Comparison of ENCODE assay signal across 11 cellular contexts in the genomic region with DNA sequence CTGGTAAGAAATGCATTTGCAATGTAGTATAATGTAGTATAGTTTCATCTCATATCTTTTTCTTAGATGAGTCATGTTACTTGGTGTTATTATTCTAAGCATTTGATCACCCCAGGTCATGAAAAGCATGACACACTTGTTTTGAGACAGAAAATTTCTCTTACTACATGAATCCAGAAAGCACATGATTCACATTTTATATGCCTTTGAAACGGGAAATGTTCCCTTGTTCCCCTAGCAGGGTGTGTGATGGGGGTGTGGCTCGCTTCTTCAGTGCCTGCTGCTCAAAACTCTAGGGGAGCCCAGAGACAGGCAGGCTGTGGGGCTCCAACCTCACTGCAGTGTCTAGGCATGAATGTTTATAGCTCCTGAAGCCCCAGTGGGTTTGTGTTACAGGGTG.
DNase-seq lines count a peak whose midpoint lies in the region; ATAC-seq lines count a peak whose summit lies in the region.
"Had no signal": no experiment of that assay in that cellular context is flagged by ENCODE, and none has a peak within 500 bp of the region (broad histone marks: within the 10 kb centered on the region; RNA-seq: fewer than 3 reads in every experiment).

No MANE protein-coding gene starts in this region.

- peaks cover 17% of the 10 kb centered on the region for H3K27me3 Mint-ChIP-seq in activated T-helper 1 cell treated with anti-CD3 and anti-CD28 coated beads, Interleukin-12 subunit alpha, Interleukin-12 subunit beta, Interleukin-2, Interleukin-4 antibody, amounts not matched to agents 30 ng/mL and 10 ng/mL and 1 ng/mL, durations not matched to agents 14 hours and 24 hours and 36 hours (ENCODE audit: insufficient read depth)

- no peak for ATAC-seq in GM19351 (IDR thresholded peaks at IDR 0.05; ENCODE audit: unreplicated experiment)
- no peak for ATAC-seq in HG02610 (IDR thresholded peaks at IDR 0.05; ENCODE audit: unreplicated experiment)
- ATAC-seq: CD8-positive, alpha-beta T cell had no signal

- peak; percentile 14 for DNase-seq in stimulated activated CD4-positive, alpha-beta T cell treated with anti-CD3 and anti-CD28 coated beads, Interleukin-4, amount 100 ng/mL, for 24 hours
- no peak for DNase-seq in stimulated activated CD4-positive, alpha-beta T cell treated with anti-CD3 and anti-CD28 coated beads, Interleukin-12 subunit alpha, Interleukin-12 subunit beta, amount 100 ng/mL, for 4 hours
- DNase-seq in activated T-cell treated with anti-CD3 and anti-CD28 coated beads, Interleukin-2, amount 50 U/mL, for 48 hours, result peak; percentile 28 to 33
- DNase-seq in fibroblast of the conjunctiva (ENCODE audit: low read depth) (peak; percentile 37), mucosa of gallbladder (ENCODE audit: low spot score) (no peak)
- DNase-seq in activated T-helper 1 cell treated with anti-CD3 and anti-CD28 coated beads, Interleukin-12 subunit alpha, Interleukin-12 subunit beta, Interleukin-2, Interleukin-4 antibody, amounts not matched to agents 30 ng/mL and 10 ng/mL and 1 ng/mL, durations not matched to agents 14 hours and 24 hours and 36 hours (ENCODE audit: low spot score), result no peak
- DNase-seq: activated CD8-positive, alpha-beta memory T cell treated with anti-CD3 and anti-CD28 coated beads for 24 hours; CD8-positive, alpha-beta T cell; stomach had no signal

- H3K36me3 Mint-ChIP-seq in activated T-helper 1 cell treated with anti-CD3 and anti-CD28 coated beads, Interleukin-12 subunit alpha, Interleukin-12 subunit beta, Interleukin-2, Interleukin-4 antibody, amounts not matched to agents 30 ng/mL and 10 ng/mL and 1 ng/mL, durations not matched to agents 14 hours and 24 hours and 36 hours (ENCODE audit: low read depth), result no peaks in the 10 kb centered on the region
- H3K36me3 Mint-ChIP-seq: CD8-positive, alpha-beta T cell had no signal

- H3K9me3 Mint-ChIP-seq in activated T-helper 1 cell treated with anti-CD3 and anti-CD28 coated beads, Interleukin-12 subunit alpha, Interleukin-12 subunit beta, Interleukin-2, Interleukin-4 antibody, amounts not matched to agents 30 ng/mL and 10 ng/mL and 1 ng/mL, durations not matched to agents 14 hours and 24 hours and 36 hours, result no peaks in the 10 kb centered on the region
- H3K9me3 Mint-ChIP-seq: CD8-positive, alpha-beta T cell had no signal

- intact Hi-C loops in activated T-helper 1 cell treated with anti-CD3 and anti-CD28 coated beads, Interleukin-12 subunit alpha, Interleukin-12 subunit beta, Interleukin-2, Interleukin-4 antibody, amounts not matched to agents 30 ng/mL and 10 ng/mL and 1 ng/mL, durations not matched to agents 14 hours and 24 hours and 36 hours (cut with micrococcal nuclease), result loop anchor here (2.0 to 10.0 kb wide), 5 partner anchors 64 to 1402 kb away; no protein-coding TSS in a partner anchor

- no peak overlapping the region for H3K4me3 Mint-ChIP-seq in activated T-helper 1 cell treated with anti-CD3 and anti-CD28 coated beads, Interleukin-12 subunit alpha, Interleukin-12 subunit beta, Interleukin-2, Interleukin-4 antibody, amounts not matched to agents 30 ng/mL and 10 ng/mL and 1 ng/mL, durations not matched to agents 14 hours and 24 hours and 36 hours
- H3K4me3 Mint-ChIP-seq: CD8-positive, alpha-beta T cell had no signal

- H3K27ac Mint-ChIP-seq in activated T-helper 1 cell treated with anti-CD3 and anti-CD28 coated beads, Interleukin-12 subunit alpha, Interleukin-12 subunit beta, Interleukin-2, Interleukin-4 antibody, amounts not matched to agents 30 ng/mL and 10 ng/mL and 1 ng/mL, durations not matched to agents 14 hours and 24 hours and 36 hours, result no peak overlapping the region
- H3K27ac Mint-ChIP-seq: CD8-positive, alpha-beta T cell had no signal

- H3K4me1 Mint-ChIP-seq in activated T-helper 1 cell treated with anti-CD3 and anti-CD28 coated beads, Interleukin-12 subunit alpha, Interleukin-12 subunit beta, Interleukin-2, Interleukin-4 antibody, amounts not matched to agents 30 ng/mL and 10 ng/mL and 1 ng/mL, durations not matched to agents 14 hours and 24 hours and 36 hours (ENCODE audit: low read depth), result peaks cover 50% of the 10 kb centered on the region

Comparison
In these comparisons a context has a peak if more than half of its experiments do, and no peak if none do; other contexts are left out.
1. DNase-seq: peak in stimulated activated CD4-positive, alpha-beta T cell treated with anti-CD3 and anti-CD28 coated beads, Interleukin-4, amount 100 ng/mL, for 24 hours (single experiment), activated T-cell treated with anti-CD3 and anti-CD28 coated beads, Interleukin-2, amount 50 U/mL, for 48 hours (2 of 2) and fibroblast of the conjunctiva (single experiment); none in stimulated activated CD4-positive, alpha-beta T cell treated with anti-CD3 and anti-CD28 coated beads, Interleukin-12 subunit alpha, Interleukin-12 subunit beta, amount 100 ng/mL, for 4 hours (single experiment), activated T-helper 1 cell treated with anti-CD3 and anti-CD28 coated beads, Interleukin-12 subunit alpha, Interleukin-12 subunit beta, Interleukin-2, Interleukin-4 antibody, amounts not matched to agents 30 ng/mL and 10 ng/mL and 1 ng/mL, durations not matched to agents 14 hours and 24 hours and 36 hours (single experiment) and mucosa of gallbladder (single experiment).